Comparison of ENCODE assay signal across 1 cellular context in the genomic region with DNA sequence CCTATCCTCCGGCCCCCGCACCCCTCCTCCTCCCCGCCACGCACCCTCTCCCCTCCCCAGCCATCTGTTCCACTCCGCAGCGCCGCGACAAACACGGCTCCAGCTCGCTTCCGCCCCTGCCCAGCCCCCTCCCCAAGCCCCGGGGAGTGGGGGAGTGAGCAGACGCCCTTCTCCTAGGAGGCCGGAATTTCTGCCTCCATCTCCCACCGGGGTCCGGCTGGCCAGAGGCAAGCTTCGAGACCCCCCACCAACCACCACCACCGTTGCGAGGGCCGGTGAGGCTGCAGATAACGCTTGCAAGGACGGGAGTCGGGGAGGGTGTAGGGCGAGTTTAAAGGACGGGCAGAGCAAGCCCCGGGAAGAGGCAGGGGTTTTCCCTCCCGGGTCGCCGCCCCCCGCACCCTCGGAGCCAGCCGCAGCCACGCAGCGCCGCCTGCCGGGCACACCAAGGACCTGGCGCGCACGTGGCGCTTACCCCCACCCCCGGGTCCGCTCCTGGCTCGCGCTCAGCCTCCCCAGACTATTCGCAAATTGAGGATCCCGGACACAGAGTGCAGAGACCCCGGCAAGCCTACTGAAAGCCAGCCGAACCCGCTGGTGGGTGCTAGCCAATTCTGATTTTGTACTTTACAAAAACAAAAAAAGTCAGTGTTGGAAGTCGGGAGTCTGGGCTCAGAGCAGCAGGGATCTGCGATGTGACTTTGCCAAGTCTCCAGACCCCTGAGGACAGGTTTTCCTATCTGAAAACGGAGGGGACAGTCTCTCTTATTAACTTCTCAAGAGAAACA.
A peak's percentile ranks its signal among the peaks of the same experiment; 100 is the strongest.
TF ChIP-seq lines count a peak whose summit lies in the region.

No MANE protein-coding gene starts in this region.

TF ChIP-seq in HEK293, 187 proteins besides CTCF, POLR2A, EP300 and RAD21 (continued from another document):
- TF ChIP-seq, protein P1, sequence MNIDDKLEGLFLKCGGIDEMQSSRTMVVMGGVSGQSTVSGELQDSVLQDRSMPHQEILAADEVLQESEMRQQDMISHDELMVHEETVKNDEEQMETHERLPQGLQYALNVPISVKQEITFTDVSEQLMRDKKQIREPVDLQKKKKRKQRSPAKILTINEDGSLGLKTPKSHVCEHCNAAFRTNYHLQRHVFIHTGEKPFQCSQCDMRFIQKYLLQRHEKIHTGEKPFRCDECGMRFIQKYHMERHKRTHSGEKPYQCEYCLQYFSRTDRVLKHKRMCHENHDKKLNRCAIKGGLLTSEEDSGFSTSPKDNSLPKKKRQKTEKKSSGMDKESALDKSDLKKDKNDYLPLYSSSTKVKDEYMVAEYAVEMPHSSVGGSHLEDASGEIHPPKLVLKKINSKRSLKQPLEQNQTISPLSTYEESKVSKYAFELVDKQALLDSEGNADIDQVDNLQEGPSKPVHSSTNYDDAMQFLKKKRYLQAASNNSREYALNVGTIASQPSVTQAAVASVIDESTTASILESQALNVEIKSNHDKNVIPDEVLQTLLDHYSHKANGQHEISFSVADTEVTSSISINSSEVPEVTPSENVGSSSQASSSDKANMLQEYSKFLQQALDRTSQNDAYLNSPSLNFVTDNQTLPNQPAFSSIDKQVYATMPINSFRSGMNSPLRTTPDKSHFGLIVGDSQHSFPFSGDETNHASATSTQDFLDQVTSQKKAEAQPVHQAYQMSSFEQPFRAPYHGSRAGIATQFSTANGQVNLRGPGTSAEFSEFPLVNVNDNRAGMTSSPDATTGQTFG (tag by site-specific recombination; IDR thresholded peaks at IDR 0.05; ENCODE audit: borderline replicate concordance) = no peak
- TF ChIP-seq ZNF544 (tag by site-specific recombination; IDR thresholded peaks at IDR 0.05) = no peak
- no peak for TF ChIP-seq MYNN (tag by site-specific recombination; IDR thresholded peaks at IDR 0.05; ENCODE audit: borderline replicate concordance)
- TF ChIP-seq GFI1B (tag by site-specific recombination; IDR thresholded peaks at IDR 0.05) = no peak
- no peak for TF ChIP-seq ZNF350 (tag by site-specific recombination; IDR thresholded peaks at IDR 0.05)
- TF ChIP-seq KLF9 (tag by site-specific recombination; IDR thresholded peaks at IDR 0.05; ENCODE audit: low read depth) = peak; percentile 39; the same call in 1 of the 2 replicates
- no peak for TF ChIP-seq MZF1 (tag by site-specific recombination; IDR thresholded peaks at IDR 0.05; ENCODE audit: borderline replicate concordance)
- TF ChIP-seq ZBTB1 (tag by site-specific recombination; IDR thresholded peaks at IDR 0.05) = no peak
TF ChIP-seq in HEK293: peak in this region for 14.
